17 cellular contexts compared by ENCODE assay signal in the genomic region with DNA sequence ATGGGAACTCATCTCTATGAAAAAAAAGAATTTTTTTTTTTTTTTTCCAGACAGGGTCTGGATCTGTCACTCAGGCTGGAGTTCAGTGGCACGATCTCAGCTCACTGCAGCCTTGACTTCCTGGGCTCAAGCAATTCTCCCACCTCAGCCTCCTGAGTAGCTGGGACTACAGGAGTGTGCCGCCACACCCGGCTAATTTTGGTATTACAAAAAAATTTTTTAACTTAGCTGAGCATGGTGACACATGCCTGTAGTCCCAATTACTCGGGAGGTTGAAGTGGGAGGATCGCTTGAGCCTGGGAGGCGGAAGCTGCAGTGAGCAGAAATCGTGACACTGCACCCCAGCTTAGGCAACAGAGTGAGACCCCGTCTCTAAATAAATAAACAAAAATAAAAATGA. TPM values are rescaled to one million over a fixed set of nuclear protein-coding genes. Genes with fewer than 3 reads are reported as not detected.
DNase-seq lines count a peak whose midpoint lies in the region; ATAC-seq and TF ChIP-seq lines count a peak whose summit lies in the region.
"Had no signal": no experiment of that assay in that cellular context is flagged by ENCODE, and none has a peak within 500 bp of the region (broad histone marks: within the 10 kb centered on the region; RNA-seq: fewer than 3 reads in every experiment).

No MANE protein-coding gene starts in this region.

- no peak overlapping the region for H3K4me3 Mint-ChIP-seq in natural killer cell
- H3K4me3 Mint-ChIP-seq in natural killer cell treated with Interleukin-12 subunit alpha and Interleukin-12 subunit beta and Interleukin-15 and Interleukin-18, amount 100 ng/mL, for 72 hours: no peak overlapping the region
- peak overlapping the region; percentile 33 for H3K4me3 Mint-ChIP-seq in activated T-helper 1 cell treated with anti-CD3 and anti-CD28 coated beads, Interleukin-12 subunit alpha, Interleukin-12 subunit beta, Interleukin-2, Interleukin-4 antibody, amounts not matched to agents 30 ng/mL and 10 ng/mL and 1 ng/mL, durations not matched to agents 14 hours and 24 hours and 36 hours

- H2AFZ ChIP-seq in Loucy (ENCODE audit: low read length): no peak overlapping the region

- no peaks in the 10 kb centered on the region for H3K36me3 ChIP-seq in Loucy (ENCODE audit: insufficient read depth, low read length)
- H3K36me3 ChIP-seq: colonic mucosa, right atrium auricular region had no signal

- peak overlapping the region; percentile 40 to 98 for H3K27ac Mint-ChIP-seq in natural killer cell
- no peak overlapping the region for H3K27ac Mint-ChIP-seq in natural killer cell treated with Interleukin-12 subunit alpha and Interleukin-12 subunit beta and Interleukin-15 and Interleukin-18, amount 100 ng/mL, for 72 hours
- H3K27ac Mint-ChIP-seq in activated T-helper 1 cell treated with anti-CD3 and anti-CD28 coated beads, Interleukin-12 subunit alpha, Interleukin-12 subunit beta, Interleukin-2, Interleukin-4 antibody, amounts not matched to agents 30 ng/mL and 10 ng/mL and 1 ng/mL, durations not matched to agents 14 hours and 24 hours and 36 hours: no peak overlapping the region

- H3K4me1 ChIP-seq in Loucy (ENCODE audit: insufficient read depth, low read length, poor library complexity, severe bottlenecking): peaks cover 54% of the 10 kb centered on the region

- DNase-seq in natural killer cell (no peak), ecto neural progenitor cell (ENCODE audit: low spot score) (no peak)
- DNase-seq in natural killer cell treated with Interleukin-12 subunit alpha and Interleukin-12 subunit beta and Interleukin-15 and Interleukin-18, amount 100 ng/mL, for 72 hours (ENCODE audit: low spot score): no peak
- no peak for DNase-seq in activated T-helper 1 cell treated with anti-CD3 and anti-CD28 coated beads, Interleukin-12 subunit alpha, Interleukin-12 subunit beta, Interleukin-2, Interleukin-4 antibody, amounts not matched to agents 30 ng/mL and 10 ng/mL and 1 ng/mL, durations not matched to agents 14 hours and 24 hours and 36 hours (ENCODE audit: low spot score)
- peak; percentile 6 for DNase-seq in stimulated activated naive CD4-positive, alpha-beta T cell treated with Interleukin-2 at 50 U/mL for 16 hours (lab: John Stamatoyannopoulos, UW)
- DNase-seq: colonic mucosa, foreskin fibroblast, left cardiac atrium, midbrain, NCI-H2029, NCI-H526, nucleus accumbens, SIG-M5 had no signal

- no peak overlapping the region for H3K4me3 ChIP-seq in Loucy (ENCODE audit: low read length, poor library complexity, severe bottlenecking)
- H3K4me3 ChIP-seq: colonic mucosa, right atrium auricular region had no signal

- peaks cover 65 to 78% of the 10 kb centered on the region in 2 donors for H3K4me1 Mint-ChIP-seq in natural killer cell
- H3K4me1 Mint-ChIP-seq in natural killer cell treated with Interleukin-12 subunit alpha and Interleukin-12 subunit beta and Interleukin-15 and Interleukin-18, amount 100 ng/mL, for 72 hours (ENCODE audit: low read depth in 2 of 2): peaks cover 57 to 65% of the 10 kb centered on the region in 2 donors
- peaks cover 75% of the 10 kb centered on the region for H3K4me1 Mint-ChIP-seq in activated T-helper 1 cell treated with anti-CD3 and anti-CD28 coated beads, Interleukin-12 subunit alpha, Interleukin-12 subunit beta, Interleukin-2, Interleukin-4 antibody, amounts not matched to agents 30 ng/mL and 10 ng/mL and 1 ng/mL, durations not matched to agents 14 hours and 24 hours and 36 hours (ENCODE audit: low read depth)

- ATAC-seq in natural killer cell (no peak), GM19351 (IDR thresholded peaks at IDR 0.05; ENCODE audit: unreplicated experiment) (no peak)
- no peak for ATAC-seq in natural killer cell treated with Interleukin-12 subunit alpha and Interleukin-12 subunit beta and Interleukin-15 and Interleukin-18, amount 100 ng/mL, for 72 hours
- ATAC-seq: activated T-helper 17 cell treated with anti-CD3 and anti-CD28 coated beads, Interleukin-2, amount 50 U/mL, for 72 hours; left cardiac atrium had no signal

- H3K36me3 Mint-ChIP-seq in natural killer cell: peaks cover 8% of the 10 kb centered on the region
- H3K36me3 Mint-ChIP-seq in natural killer cell treated with Interleukin-12 subunit alpha and Interleukin-12 subunit beta and Interleukin-15 and Interleukin-18, amount 100 ng/mL, for 72 hours: peaks cover 13% of the 10 kb centered on the region
- H3K36me3 Mint-ChIP-seq in activated T-helper 1 cell treated with anti-CD3 and anti-CD28 coated beads, Interleukin-12 subunit alpha, Interleukin-12 subunit beta, Interleukin-2, Interleukin-4 antibody, amounts not matched to agents 30 ng/mL and 10 ng/mL and 1 ng/mL, durations not matched to agents 14 hours and 24 hours and 36 hours (ENCODE audit: low read depth): peaks cover 51% of the 10 kb centered on the region

- no peaks in the 10 kb centered on the region for H3K27me3 ChIP-seq in Loucy (ENCODE audit: insufficient read depth, low read length, poor library complexity, severe bottlenecking)
- H3K27me3 ChIP-seq: colonic mucosa, right atrium auricular region had no signal

- peak overlapping the region; percentile 90 for H3K4me2 ChIP-seq in Loucy (ENCODE audit: low read depth, low read length, poor library complexity, severe bottlenecking)

- TF ChIP-seq CTCF in natural killer cell (IDR thresholded peaks at IDR 0.05): no peak
- no peak; the same call in 1 of the 2 replicates for TF ChIP-seq CTCF in Loucy (conservative IDR thresholded peaks at IDR 0.05; ENCODE audit: low read length)

- H3K9me3 Mint-ChIP-seq in natural killer cell: no peaks in the 10 kb centered on the region
- no peaks in the 10 kb centered on the region for H3K9me3 Mint-ChIP-seq in natural killer cell treated with Interleukin-12 subunit alpha and Interleukin-12 subunit beta and Interleukin-15 and Interleukin-18, amount 100 ng/mL, for 72 hours
- no peaks in the 10 kb centered on the region for H3K9me3 Mint-ChIP-seq in activated T-helper 1 cell treated with anti-CD3 and anti-CD28 coated beads, Interleukin-12 subunit alpha, Interleukin-12 subunit beta, Interleukin-2, Interleukin-4 antibody, amounts not matched to agents 30 ng/mL and 10 ng/mL and 1 ng/mL, durations not matched to agents 14 hours and 24 hours and 36 hours
- H3K9me3 Mint-ChIP-seq: activated T-helper 17 cell treated with anti-CD3 and anti-CD28 coated beads, Interleukin-2, amount 50 U/mL, for 72 hours had no signal

- peaks cover 30% of the 10 kb centered on the region for H4K20me1 ChIP-seq in Loucy (ENCODE audit: insufficient read depth, low read length, poor library complexity, severe bottlenecking)

- no peaks in the 10 kb centered on the region for H3F3A ChIP-seq in Loucy (ENCODE audit: low read depth)

- intact Hi-C loops in natural killer cell (cut with micrococcal nuclease): no loop called here
- intact Hi-C loops in activated T-helper 1 cell treated with anti-CD3 and anti-CD28 coated beads, Interleukin-12 subunit alpha, Interleukin-12 subunit beta, Interleukin-2, Interleukin-4 antibody, amounts not matched to agents 30 ng/mL and 10 ng/mL and 1 ng/mL, durations not matched to agents 14 hours and 24 hours and 36 hours (cut with micrococcal nuclease): no loop called here

- no peaks in the 10 kb centered on the region for H3K27me3 Mint-ChIP-seq in natural killer cell (ENCODE audit: low read depth in 2 of 2)
- H3K27me3 Mint-ChIP-seq in natural killer cell treated with Interleukin-12 subunit alpha and Interleukin-12 subunit beta and Interleukin-15 and Interleukin-18, amount 100 ng/mL, for 72 hours: no peaks in the 10 kb centered on the region
- no peaks in the 10 kb centered on the region for H3K27me3 Mint-ChIP-seq in activated T-helper 1 cell treated with anti-CD3 and anti-CD28 coated beads, Interleukin-12 subunit alpha, Interleukin-12 subunit beta, Interleukin-2, Interleukin-4 antibody, amounts not matched to agents 30 ng/mL and 10 ng/mL and 1 ng/mL, durations not matched to agents 14 hours and 24 hours and 36 hours (ENCODE audit: insufficient read depth)
- H3K27me3 Mint-ChIP-seq: activated T-helper 17 cell treated with anti-CD3 and anti-CD28 coated beads, Interleukin-2, amount 50 U/mL, for 72 hours had no signal

- H3K9me3 ChIP-seq in Loucy (ENCODE audit: insufficient read depth, low read depth, low read length): no peaks in the 10 kb centered on the region
- H3K9me3 ChIP-seq: colonic mucosa, right atrium auricular region had no signal

- peaks cover 88% of the 10 kb centered on the region for H3K79me2 ChIP-seq in Loucy (ENCODE audit: insufficient read depth, low read length)

- no peaks in the 10 kb centered on the region for H3K9me2 ChIP-seq in Loucy (replicated peaks; ENCODE audit: low read depth, low read length)

- no peak overlapping the region for H3K9ac ChIP-seq in Loucy (ENCODE audit: low read depth, low read length, poor library complexity, severe bottlenecking)

RNA-seq across cellular contexts. Expression of a gene that starts 7.5 kb away (rescaled TPM):
- 100 to 1,000 TPM; 232 to 297 (median 241) TPM for total RNA-seq in natural killer cell
- 100 to 1,000 TPM in 1 of 2 donors, 10 to 100 TPM in 1; 82.3 to 105 TPM for total RNA-seq in natural killer cell treated with Interleukin-12 subunit alpha and Interleukin-12 subunit beta and Interleukin-15 and Interleukin-18, amount 100 ng/mL, for 72 hours
- 123 and 125 TPM in 2 replicates for total RNA-seq in activated T-helper 1 cell treated with anti-CD3 and anti-CD28 coated beads, Interleukin-12 subunit alpha, Interleukin-12 subunit beta, Interleukin-2, Interleukin-4 antibody, amounts not matched to agents 30 ng/mL and 10 ng/mL and 1 ng/mL, durations not matched to agents 14 hours and 24 hours and 36 hours

RNA-seq across cellular contexts. Expression of a gene that starts 37.2 kb away (rescaled TPM):
- total RNA-seq in natural killer cell: 10 to 100 TPM; 14.4 to 20.4 (median 18.8) TPM
- total RNA-seq in natural killer cell treated with Interleukin-12 subunit alpha and Interleukin-12 subunit beta and Interleukin-15 and Interleukin-18, amount 100 ng/mL, for 72 hours: 10 to 100 TPM; 19.6 to 19.9 TPM
- total RNA-seq in activated T-helper 1 cell treated with anti-CD3 and anti-CD28 coated beads, Interleukin-12 subunit alpha, Interleukin-12 subunit beta, Interleukin-2, Interleukin-4 antibody, amounts not matched to agents 30 ng/mL and 10 ng/mL and 1 ng/mL, durations not matched to agents 14 hours and 24 hours and 36 hours: 17.4 and 18.8 TPM in 2 replicates

RNA-seq across cellular contexts. Expression of a gene that starts 45.6 kb away (rescaled TPM):
- total RNA-seq in natural killer cell: 10 to 100 TPM; 62.7 to 81.6 (median 64.6) TPM
- total RNA-seq in natural killer cell treated with Interleukin-12 subunit alpha and Interleukin-12 subunit beta and Interleukin-15 and Interleukin-18, amount 100 ng/mL, for 72 hours: 10 to 100 TPM; 24.0 to 52.2 TPM
- 32.8 and 33.1 TPM in 2 replicates for total RNA-seq in activated T-helper 1 cell treated with anti-CD3 and anti-CD28 coated beads, Interleukin-12 subunit alpha, Interleukin-12 subunit beta, Interleukin-2, Interleukin-4 antibody, amounts not matched to agents 30 ng/mL and 10 ng/mL and 1 ng/mL, durations not matched to agents 14 hours and 24 hours and 36 hours

Comparison
In these comparisons a context has a peak if more than half of its experiments do, and no peak if none do; other contexts are left out.
1. H3K27ac Mint-ChIP-seq: peak in natural killer cell (2 of 2); none in natural killer cell treated with Interleukin-12 subunit alpha and Interleukin-12 subunit beta and Interleukin-15 and Interleukin-18, amount 100 ng/mL, for 72 hours (0 of 2) and activated T-helper 1 cell treated with anti-CD3 and anti-CD28 coated beads, Interleukin-12 subunit alpha, Interleukin-12 subunit beta, Interleukin-2, Interleukin-4 antibody, amounts not matched to agents 30 ng/mL and 10 ng/mL and 1 ng/mL, durations not matched to agents 14 hours and 24 hours and 36 hours (single experiment).